In genomic region chr18:48575301-48575657, GRCh38 we compare ENCODE assay signal across 30 cellular contexts. TPM values are rescaled to one million over a fixed set of nuclear protein-coding genes. Genes with fewer than 3 reads are reported as not detected.
A peak's percentile ranks its signal among the peaks of the same experiment; 100 is the strongest.
DNase-seq lines count a peak whose midpoint lies in the region; ATAC-seq and TF ChIP-seq lines count a peak whose summit lies in the region.
"Had no signal": no experiment of that assay in that cellular context is flagged by ENCODE, and none has a peak within 500 bp of the region (broad histone marks: within the 10 kb centered on the region; RNA-seq: fewer than 3 reads in every experiment).

No MANE protein-coding gene starts in this region.

- peaks cover 26 to 54% of the 10 kb centered on the region in 2 donors for H3K4me1 ChIP-seq in thoracic aorta (ENCODE audit: control insufficient read depth in 1 of 2, low read depth in 2 of 2)
- no peaks in the 10 kb centered on the region for H3K4me1 ChIP-seq in Caco-2
- H3K4me1 ChIP-seq: foreskin keratinocyte, upper lobe of right lung had no signal

- H3K27ac Mint-ChIP-seq in nephron (peak overlapping the region; percentile 41 to 78 (median 71)), MCF 10A (ENCODE audit: low read depth, unreplicated experiment) (no peak overlapping the region), Caco-2 (ENCODE audit: unreplicated experiment) (no peak overlapping the region)
- H3K27ac Mint-ChIP-seq: activated naive CD8-positive, alpha-beta T cell; activated T-helper 2 cell treated with anti-CD3 and anti-CD28 coated beads, Interferon-gamma antibody, Interleukin-2, Interleukin-4, amounts not matched to agents 10 μg/mL and 5 μg/mL and 100 μg/mL, durations not matched to agents 14 hours and 24 hours and 36 hours; B cell; natural killer cell; stimulated activated naive CD8-positive, alpha-beta T cell treated with anti-CD3 and anti-CD28 coated beads, Interleukin-15, amount 100 ng/mL, for 72 hours; T-cell had no signal

- no peaks in the 10 kb centered on the region for H3K27me3 ChIP-seq in dorsolateral prefrontal cortex
- H3K27me3 ChIP-seq in thoracic aorta (replicated peaks; ENCODE audit: insufficient read depth), result no peaks in the 10 kb centered on the region
- no peaks in the 10 kb centered on the region for H3K27me3 ChIP-seq in Caco-2 (replicated peaks; ENCODE audit: control insufficient read depth, insufficient read depth, low read length)
- H3K27me3 ChIP-seq: foreskin keratinocyte, upper lobe of right lung had no signal

- no peak for TF ChIP-seq CTCF in dorsolateral prefrontal cortex (IDR thresholded peaks at IDR 0.05 in 54 of 56, conservative IDR thresholded peaks at IDR 0.05 in 2 of 56; ENCODE audit: low read depth in 1 of 56, partially characterized antibody in 56 of 56)
- no peak for TF ChIP-seq CTCF in nephron (IDR thresholded peaks at IDR 0.05; ENCODE audit: unreplicated experiment in 3 of 3)
- no peak for TF ChIP-seq CTCF in thoracic aorta (IDR thresholded peaks at IDR 0.05)
- no peak for TF ChIP-seq CTCF in MCF 10A (IDR thresholded peaks at IDR 0.05; ENCODE audit: unreplicated experiment)
- no peak for TF ChIP-seq CTCF in Caco-2 (IDR thresholded peaks at IDR 0.05; ENCODE audit: insufficient read depth in 1 of 2, low read depth in 1 of 2, low read length in 1 of 2, severe bottlenecking in 1 of 2, unreplicated experiment in 1 of 2)
- no peak for TF ChIP-seq CTCF in RWPE1 (conservative IDR thresholded peaks at IDR 0.05; ENCODE audit: low read depth)

- no peak for ATAC-seq in thoracic aorta (ENCODE audit: insufficient number of reproducible peaks, low FRiP score, low read depth)
- ATAC-seq: foreskin keratinocyte; GM12878; natural killer cell; PC-3; stimulated activated naive CD8-positive, alpha-beta T cell treated with anti-CD3 and anti-CD28 coated beads, Interleukin-15, amount 100 ng/mL, for 72 hours; T-cell had no signal

- H3K27me3 Mint-ChIP-seq in nephron (ENCODE audit: low read depth), result peaks cover 3% of the 10 kb centered on the region
- H3K27me3 Mint-ChIP-seq in MCF 10A (ENCODE audit: insufficient read depth, unreplicated experiment), result no peaks in the 10 kb centered on the region
- H3K27me3 Mint-ChIP-seq in Caco-2 (ENCODE audit: insufficient read depth, unreplicated experiment), result no peaks in the 10 kb centered on the region
- H3K27me3 Mint-ChIP-seq: activated naive CD8-positive, alpha-beta T cell; B cell; stimulated activated naive CD8-positive, alpha-beta T cell treated with anti-CD3 and anti-CD28 coated beads, Interleukin-15, amount 100 ng/mL, for 72 hours had no signal

- H3K9me3 ChIP-seq in thoracic aorta (no peaks in the 10 kb centered on the region), Caco-2 (no peaks in the 10 kb centered on the region)
- H3K9me3 ChIP-seq: left ventricle myocardium inferior, upper lobe of right lung had no signal

- CTCF ChIA-PET in MCF 10A (lab: Yijun Ruan, JAX), result interaction anchor here (0.7 kb wide), 1 partner anchor 14 kb away, joined by 3 read pairs; no protein-coding TSS in a partner anchor
- CTCF ChIA-PET in Caco-2 (lab: Charles Lee), result no interaction called here
- CTCF ChIA-PET in RWPE1 (lab: Yijun Ruan, JAX), result no interaction called here

- POLR2A ChIA-PET in MCF 10A (lab: Yijun Ruan, JAX), result no interaction called here
- POLR2A ChIA-PET in Caco-2 (lab: Charles Lee), result no interaction called here
- POLR2A ChIA-PET in RWPE1 (lab: Yijun Ruan, JAX; ENCODE audit: low non-redundant PET), result no interaction called here

- BruUV-seq in MCF 10A (replicated peaks; lab: Mats Ljungman, UMichigan), result no TSS peak
- no TSS peak for BruUV-seq in Caco-2 (replicated peaks; lab: Mats Ljungman, UMichigan)

- H3K4me1 Mint-ChIP-seq in nephron (peaks cover 33% of the 10 kb centered on the region), MCF 10A (ENCODE audit: insufficient read depth, unreplicated experiment) (peaks cover 17% of the 10 kb centered on the region), Caco-2 (ENCODE audit: low read depth, unreplicated experiment) (no peaks in the 10 kb centered on the region)
- H3K4me1 Mint-ChIP-seq: B cell; central memory CD8-positive, alpha-beta T cell; natural killer cell; stimulated activated naive CD8-positive, alpha-beta T cell treated with anti-CD3 and anti-CD28 coated beads, Interleukin-15, amount 100 ng/mL, for 72 hours; T-cell had no signal

- H3K4me3 Mint-ChIP-seq in nephron (no peak overlapping the region), MCF 10A (ENCODE audit: unreplicated experiment) (no peak overlapping the region), Caco-2 (ENCODE audit: unreplicated experiment) (no peak overlapping the region)
- H3K4me3 Mint-ChIP-seq: activated naive CD8-positive, alpha-beta T cell; B cell; central memory CD8-positive, alpha-beta T cell; natural killer cell; stimulated activated naive CD8-positive, alpha-beta T cell treated with anti-CD3 and anti-CD28 coated beads, Interleukin-15, amount 100 ng/mL, for 72 hours; T-cell had no signal

- intact Hi-C loops in dorsolateral prefrontal cortex (cut with DNase I), result loop anchor here in 1 of 2 donors (2.0 kb wide), 1 partner anchor 30 kb away; no protein-coding TSS in a partner anchor
- intact Hi-C loops in MCF 10A (cut with micrococcal nuclease), result loop anchor here (5.0 kb wide), 1 partner anchor 33 kb away; no protein-coding TSS in a partner anchor
- intact Hi-C loops in Caco-2 (cut with micrococcal nuclease; ENCODE audit: unreplicated experiment), result no loop called here

- H3K9me3 Mint-ChIP-seq in nephron (peaks cover 7% of the 10 kb centered on the region), MCF 10A (ENCODE audit: unreplicated experiment) (no peaks in the 10 kb centered on the region), Caco-2 (ENCODE audit: unreplicated experiment) (no peaks in the 10 kb centered on the region)
- H3K9me3 Mint-ChIP-seq: activated T-helper 2 cell treated with anti-CD3 and anti-CD28 coated beads, Interferon-gamma antibody, Interleukin-2, Interleukin-4, amounts not matched to agents 10 μg/mL and 5 μg/mL and 100 μg/mL, durations not matched to agents 14 hours and 24 hours and 36 hours; natural killer cell had no signal

- H3K27ac ChIP-seq in dorsolateral prefrontal cortex (peak overlapping the region; percentile 52 to 99 (median 96)), thoracic aorta (peak overlapping the region; percentile 36 to 39), RWPE1 (no peak overlapping the region; the same call in 1 of the 2 replicates)
- H3K27ac ChIP-seq: foreskin keratinocyte, left ventricle myocardium inferior, upper lobe of right lung had no signal

- H3K36me3 Mint-ChIP-seq in nephron (ENCODE audit: low read depth), result peaks cover 20% of the 10 kb centered on the region
- peaks cover 8% of the 10 kb centered on the region for H3K36me3 Mint-ChIP-seq in MCF 10A (ENCODE audit: insufficient read depth, unreplicated experiment)
- no peaks in the 10 kb centered on the region for H3K36me3 Mint-ChIP-seq in Caco-2 (ENCODE audit: insufficient read depth, unreplicated experiment)
- H3K36me3 Mint-ChIP-seq: natural killer cell, T-cell had no signal

- H3K36me3 ChIP-seq in thoracic aorta (no peaks in the 10 kb centered on the region), Caco-2 (ENCODE audit: control insufficient read depth, insufficient read depth, low read length) (no peaks in the 10 kb centered on the region)
- H3K36me3 ChIP-seq: upper lobe of right lung had no signal

- DNase-seq in NCI-H2196 (lab: John Stamatoyannopoulos, UW; ENCODE audit: unreplicated experiment), result peak; percentile 5
- DNase-seq in NCI-H2196 treated with DMSO at 0.1 percent for 48 hours (lab: John Stamatoyannopoulos, UW; ENCODE audit: unreplicated experiment), result no peak
- peak in 1 of 10 donors; percentile 22 for DNase-seq in dorsolateral prefrontal cortex
- DNase-seq in thoracic aorta (ENCODE audit: low spot score), result no peak
- DNase-seq in MCF 10A (ENCODE audit: unreplicated experiment), result no peak
- DNase-seq in Caco-2, result no peak
- DNase-seq in RWPE1 (ENCODE audit: low spot score), result no peak
- DNase-seq: 8988T; activated CD4-positive, alpha-beta T cell treated with anti-CD3 and anti-CD28 coated beads, Interleukin-2, amount 50 U/mL, for 48 hours; activated CD8-positive, alpha-beta memory T cell treated with anti-CD3 and anti-CD28 coated beads, Interleukin-2, amount 50 U/mL, for 4 hours; DND-41; effector CD4-positive, alpha-beta T cell; foreskin keratinocyte; GOT3; KBM-7; left ventricle myocardium inferior; natural killer cell; NCI-H2171; NCI-H774; PC-3; SHP77; stimulated activated naive CD8-positive, alpha-beta T cell treated with anti-CD3 and anti-CD28 coated beads, Interleukin-15, amount 100 ng/mL, for 72 hours; T-cell; upper lobe of right lung had no signal

- H3K4me3 ChIP-seq in dorsolateral prefrontal cortex (peak overlapping the region in 11 of 59 donors; percentile 5 to 36 (median 13)), thoracic aorta (peak overlapping the region; percentile 21), Caco-2 (ENCODE audit: low read depth, low read length) (no peak overlapping the region)
- H3K4me3 ChIP-seq: GM12878, left ventricle myocardium inferior, upper lobe of right lung had no signal

RNA-seq across cellular contexts. Expression of gene CTIF, which starts 36.4 kb away (rescaled TPM):
- 100 to 1,000 TPM; 148 to 308 (median 218) TPM for total RNA-seq in dorsolateral prefrontal cortex
- total RNA-seq in thoracic aorta, result 100 to 1,000 TPM in 1 of 2 donors, 10 to 100 TPM in 1; 63.3 to 125 TPM
- total RNA-seq in MCF 10A (2022), result 82.2 and 95.8 TPM in 2 replicates
- 19.9 and 21.4 TPM in 2 replicates for total RNA-seq in Caco-2 (2022)

Comparison
In these comparisons a context has a peak if more than half of its experiments do, and no peak if none do; other contexts are left out.
1. H3K27ac Mint-ChIP-seq: peak in nephron (3 of 3); none in MCF 10A (single experiment) and Caco-2 (single experiment).